ENCODE assay signal across 11 cellular contexts in the genomic region with DNA sequence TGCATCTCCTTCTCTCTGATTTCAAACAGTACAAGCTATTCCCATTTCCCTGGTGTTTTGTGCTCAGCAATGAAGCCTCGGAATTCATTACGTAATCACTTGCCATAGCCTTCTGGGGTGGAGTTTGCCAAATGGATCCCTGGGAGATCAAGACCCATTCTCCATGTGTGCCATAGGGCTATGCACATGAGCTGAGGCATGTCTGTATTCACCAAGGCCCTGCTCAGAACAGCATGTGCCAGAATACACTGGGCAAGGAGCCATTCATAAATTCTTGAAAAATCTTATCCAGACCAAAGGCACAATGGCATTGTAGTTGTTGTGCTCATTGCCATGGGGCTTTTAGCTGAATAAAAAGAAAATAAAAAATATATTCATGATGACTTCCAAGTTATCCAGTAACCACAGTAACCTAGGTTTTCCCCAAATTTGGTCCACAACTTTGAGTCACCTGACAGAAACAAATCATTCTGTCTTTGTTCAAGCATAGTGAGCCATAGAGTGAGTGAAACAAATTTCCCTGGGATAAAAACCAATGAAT. TPM values are rescaled to one million over a fixed set of nuclear protein-coding genes. Genes with fewer than 3 reads are reported as not detected.
DNase-seq lines count a peak whose midpoint lies in the region; ATAC-seq and TF ChIP-seq lines count a peak whose summit lies in the region.
"Had no signal": no experiment of that assay in that cellular context is flagged by ENCODE, and none has a peak within 500 bp of the region (broad histone marks: within the 10 kb centered on the region; RNA-seq: fewer than 3 reads in every experiment).

No MANE protein-coding gene starts in this region.

- CTCF ChIA-PET in MCF 10A (lab: Yijun Ruan, JAX), result interaction anchor here (0.7 to 3.4 kb wide), 3 partner anchors 36 to 294 kb away, joined by 4 to 14 read pairs (median 4); no protein-coding TSS in a partner anchor

- DNase-seq in Right ventricle myocardium inferior (ENCODE audit: missing footprints) (no peak), left ventricle myocardium inferior (no peak), MCF 10A (ENCODE audit: unreplicated experiment) (peak; percentile 38), hepatic stellate cell (ENCODE audit: low spot score) (peak; percentile 26), upper lobe of right lung (no peak), GM10266 (ENCODE audit: extremely low spot score) (no peak), RPMI8226 (no peak)
- DNase-seq: 8988T, NCI-H1048, psoas muscle had no signal

- no peaks in the 10 kb centered on the region for H3K27me3 ChIP-seq in left ventricle myocardium inferior (ENCODE audit: low read depth)
- H3K27me3 ChIP-seq in upper lobe of right lung, result no peaks in the 10 kb centered on the region

- intact Hi-C loops in Right ventricle myocardium inferior (cut with DNase I), result no loop called here
- intact Hi-C loops in left ventricle myocardium inferior (cut with micrococcal nuclease), result no loop called here
- intact Hi-C loops in MCF 10A (cut with micrococcal nuclease), result loop anchor here (10.0 kb wide), 1 partner anchor 204 kb away; no protein-coding TSS in a partner anchor
- intact Hi-C loops in upper lobe of right lung (cut with DNase I), result no loop called here

- no peaks in the 10 kb centered on the region for H3K36me3 ChIP-seq in left ventricle myocardium inferior
- H3K36me3 ChIP-seq in upper lobe of right lung, result no peaks in the 10 kb centered on the region

- H3K27ac Mint-ChIP-seq in MCF 10A (ENCODE audit: low read depth, unreplicated experiment), result peak overlapping the region; percentile 77

- H3K4me3 Mint-ChIP-seq in MCF 10A (ENCODE audit: unreplicated experiment), result no peak overlapping the region

- peak; percentile 85 for ATAC-seq in Right ventricle myocardium inferior
- ATAC-seq in upper lobe of right lung, result peak; percentile 51
- no peak for ATAC-seq in HG03039 (IDR thresholded peaks at IDR 0.05; ENCODE audit: unreplicated experiment)
- ATAC-seq: psoas muscle had no signal

- H3K9me3 Mint-ChIP-seq in MCF 10A (ENCODE audit: unreplicated experiment), result peaks cover 5% of the 10 kb centered on the region

- H3K4me1 ChIP-seq in left ventricle myocardium inferior (peaks cover 12% of the 10 kb centered on the region), upper lobe of right lung (no peaks in the 10 kb centered on the region)
- H3K4me1 ChIP-seq: psoas muscle had no signal

- H3K36me3 Mint-ChIP-seq in MCF 10A (ENCODE audit: insufficient read depth, unreplicated experiment), result no peaks in the 10 kb centered on the region

- no peak overlapping the region for H3K4me3 ChIP-seq in left ventricle myocardium inferior
- H3K4me3 ChIP-seq in upper lobe of right lung, result no peak overlapping the region
- H3K4me3 ChIP-seq: psoas muscle had no signal

- POLR2A ChIA-PET in MCF 10A (lab: Yijun Ruan, JAX), result interaction anchor here (0.6 kb wide), 1 partner anchor 32 kb away, joined by 4 read pairs; no protein-coding TSS in a partner anchor

- H3K4me1 Mint-ChIP-seq in MCF 10A (ENCODE audit: insufficient read depth, unreplicated experiment), result peaks cover 13% of the 10 kb centered on the region

- BruUV-seq in MCF 10A (replicated peaks; lab: Mats Ljungman, UMichigan), result no TSS peak

- no peaks in the 10 kb centered on the region for H3K27me3 Mint-ChIP-seq in MCF 10A (ENCODE audit: insufficient read depth, unreplicated experiment)

- H3K27ac ChIP-seq in left ventricle myocardium inferior (replicated peaks) (no peak overlapping the region), upper lobe of right lung (no peak overlapping the region)
- H3K27ac ChIP-seq: psoas muscle had no signal

- H3K9me3 ChIP-seq in left ventricle myocardium inferior (replicated peaks) (no peaks in the 10 kb centered on the region), upper lobe of right lung (no peaks in the 10 kb centered on the region)
- H3K9me3 ChIP-seq: psoas muscle had no signal

- no peak for TF ChIP-seq CTCF in left ventricle myocardium inferior (IDR thresholded peaks at IDR 0.05; ENCODE audit: borderline replicate concordance)
- TF ChIP-seq CTCF in MCF 10A (IDR thresholded peaks at IDR 0.05; ENCODE audit: unreplicated experiment), result no peak
- no peak for TF ChIP-seq CTCF in upper lobe of right lung (IDR thresholded peaks at IDR 0.05)
- TF ChIP-seq CTCF in GM10266 (IDR thresholded peaks at IDR 0.05; ENCODE audit: control insufficient read depth, insufficient read depth, low read depth, missing control alignments), result no peak

RNA-seq across cellular contexts. Expression of gene CRB1, which starts 53.0 kb away (rescaled TPM):
- total RNA-seq in Right ventricle myocardium inferior, result 0.16 TPM
- 0.05 TPM for total RNA-seq in left ventricle myocardium inferior
- total RNA-seq in MCF 10A (2022), result 0.65 and 0.96 TPM in 2 replicates
- 0.46 TPM for total RNA-seq in upper lobe of right lung

Comparison
In these comparisons a context has a peak if more than half of its experiments do, and no peak if none do; other contexts are left out.
1. DNase-seq: peak in MCF 10A (single experiment) and hepatic stellate cell (single experiment); none in Right ventricle myocardium inferior (single experiment), left ventricle myocardium inferior (single experiment), upper lobe of right lung (single experiment), GM10266 (single experiment) and RPMI8226 (single experiment).